In the genomic region with DNA sequence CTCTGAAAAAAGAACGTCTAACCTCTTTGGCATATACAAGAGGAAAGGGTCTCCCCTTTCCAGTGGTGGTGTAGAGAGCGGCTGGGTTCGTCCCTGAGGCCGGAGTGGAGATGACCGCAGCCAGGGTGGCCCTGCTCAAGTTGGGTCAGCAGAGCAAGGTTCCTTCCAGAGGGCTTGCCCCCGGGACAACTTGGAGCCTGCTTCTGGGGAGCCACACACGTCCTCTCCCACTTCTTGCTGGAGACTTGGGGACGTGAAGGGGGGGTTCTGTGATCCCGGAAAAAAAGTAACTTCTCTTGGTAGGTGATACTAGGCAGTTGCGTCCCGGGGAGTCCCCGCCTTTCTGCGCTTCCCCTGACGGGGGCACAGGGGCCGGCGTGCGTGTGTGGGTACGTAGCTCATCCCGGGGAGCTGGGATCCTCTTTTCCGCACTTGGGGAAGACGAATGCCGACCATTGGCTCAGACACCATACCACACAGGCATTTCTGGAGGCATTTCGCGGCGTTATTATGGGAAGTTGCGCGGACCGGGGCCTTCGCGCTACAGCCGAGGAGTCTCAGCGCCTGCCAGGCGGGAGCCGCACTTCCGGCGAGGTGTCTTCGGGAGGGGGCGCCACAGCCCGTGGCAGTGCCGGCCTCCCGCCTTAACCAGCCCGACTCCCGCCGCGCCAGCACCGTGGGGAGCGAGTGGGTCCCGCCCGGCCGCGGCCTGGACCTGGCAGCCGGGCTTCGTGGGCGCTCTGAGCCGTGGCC, we compare ENCODE assay signal across 11 cellular contexts. TPM values are rescaled to one million over a fixed set of nuclear protein-coding genes. Genes with fewer than 3 reads are reported as not detected.
DNase-seq lines count a peak whose midpoint lies in the region; ATAC-seq, FAIRE-seq and TF ChIP-seq lines count a peak whose summit lies in the region.
"Had no signal": no experiment of that assay in that cellular context is flagged by ENCODE, and none has a peak within 500 bp of the region (broad histone marks: within the 10 kb centered on the region; RNA-seq: fewer than 3 reads in every experiment).

No MANE protein-coding gene starts in this region.

- H3K9ac ChIP-seq in NT2/D1 (ENCODE audit: insufficient read length, low read depth): peak overlapping the region; percentile 75

- no peaks in the 10 kb centered on the region for H3K36me3 ChIP-seq in NT2/D1 (ENCODE audit: insufficient read depth, insufficient read length, low read length)
- H3K36me3 ChIP-seq in psoas muscle (ENCODE audit: insufficient read depth in 1 of 2, low read depth in 1 of 2): no peaks in the 10 kb centered on the region

- H3K4me3 ChIP-seq in NT2/D1 (ENCODE audit: insufficient read length, low read depth) (peak overlapping the region; percentile 57), psoas muscle (peak overlapping the region; percentile 59)

- DNase-seq in D721Med (ENCODE audit: insufficient read length, low spot score): no peak
- DNase-seq in NT2/D1 (ENCODE audit: low read depth, low spot score): no peak
- peak; percentile 28 for DNase-seq in left ventricle myocardium superior
- DNase-seq in psoas muscle: peak in 1 of 2 donors; percentile 70
- DNase-seq in SHP77 treated with DMSO at 0.1 percent for 48 hours (lab: John Stamatoyannopoulos, UW): no peak
- DNase-seq in activated CD8-positive, alpha-beta memory T cell treated with anti-CD3 and anti-CD28 coated beads, Interleukin-2, amount 50 U/mL, for 48 hours: no peak
- DNase-seq in activated CD4-positive, CD25-positive, alpha-beta regulatory T cell (lab: John Stamatoyannopoulos, UW): no peak
- no peak for DNase-seq in kidney tubule cell (ENCODE audit: low spot score)
- DNase-seq: activated naive CD4-positive, alpha-beta T cell treated with anti-CD3 and anti-CD28 coated beads for 36 hours; immature natural killer cell; SW 1271 had no signal

- peak; percentile 58 for ATAC-seq in left ventricle myocardium superior
- ATAC-seq in psoas muscle: peak; percentile 55 to 79 (median 70)

- TF ChIP-seq CTCF in D721Med (IDR thresholded peaks at IDR 0.05; ENCODE audit: insufficient read depth, missing control alignments) (peak; percentile 11), psoas muscle (IDR thresholded peaks at IDR 0.05) (no peak)

- WGBS in psoas muscle, 3 donors: 4 to 5% (median 4%) methylated on average over 52 to 55 of the region's 55 CpGs

- intact Hi-C loops in left ventricle myocardium superior (cut with micrococcal nuclease): loop anchor here (5.0 kb wide), 1 partner anchor 500 kb away; no protein-coding TSS in a partner anchor
- intact Hi-C loops in psoas muscle (cut with DNase I): loop anchor here in 1 of 2 donors (5.0 kb wide), 2 partner anchors 295 to 505 kb away; no protein-coding TSS in a partner anchor

- no peak for FAIRE-seq in D721Med (lab: Jason Lieb, UNC)

- H3K9me3 ChIP-seq in NT2/D1 (ENCODE audit: insufficient read depth, low read length) (no peaks in the 10 kb centered on the region), psoas muscle (no peaks in the 10 kb centered on the region)

- H3K4me1 ChIP-seq in NT2/D1 (ENCODE audit: insufficient read depth, insufficient read length) (no peaks in the 10 kb centered on the region), psoas muscle (peaks cover 17% of the 10 kb centered on the region)

- H3K27ac ChIP-seq in psoas muscle: no peak overlapping the region

- H3K27me3 ChIP-seq in NT2/D1 (ENCODE audit: insufficient read depth, insufficient read length) (peaks cover 77% of the 10 kb centered on the region), psoas muscle (ENCODE audit: insufficient read depth in 3 of 3, low read length in 2 of 3) (peaks cover 4 to 83% (median 25%) of the 10 kb centered on the region in 3 donors)

RNA-seq across cellular contexts. Expression of a gene that starts 14.8 kb away (rescaled TPM):
- not detected for total RNA-seq in left ventricle myocardium superior
- 1 to 10 TPM in 1 of 4 donors, under 1 TPM in 3; 0.24 to 1.4 (median 0.56) TPM for total RNA-seq in psoas muscle
- under 1 TPM; 0.13 to 0.49 (median 0.47) TPM for polyA plus RNA-seq in psoas muscle
- total RNA-seq: activated naive CD4-positive, alpha-beta T cell treated with anti-CD3 and anti-CD28 coated beads for 36 hours had no signal
